22 cellular contexts compared by ENCODE assay signal in genomic region chr6:24501914-24502313, GRCh38.
"Had no signal": no experiment of that assay in that cellular context is flagged by ENCODE, and none has a peak within 500 bp of the region (broad histone marks: within the 10 kb centered on the region; RNA-seq: fewer than 3 reads in every experiment).

No MANE protein-coding gene starts in this region.

- FAIRE-seq: frontal cortex, keratinocyte, urothelium cell line had no signal

- H3K9me3 ChIP-seq: left lung, neutrophil, sigmoid colon, thoracic aorta, tibial nerve, upper lobe of left lung had no signal

- H3K27me3 ChIP-seq: dorsolateral prefrontal cortex, left lung, sigmoid colon, spleen, tibial nerve, upper lobe of left lung had no signal

- H3K4me3 Mint-ChIP-seq: natural killer cell; stimulated activated naive B cell treated with anti-CD40 and anti-IgM and Interleukin-4, amounts not matched to agents 10 μg/mL and 1 μg/mL and 100 μg/mL, for 72 hours; stimulated activated naive CD8-positive, alpha-beta T cell treated with anti-CD3 and anti-CD28 coated beads, Interleukin-15, Interleukin-2, amounts not matched to agents 100 ng/mL and 50 ng/mL, for 24 hours had no signal

- ATAC-seq: left lung; natural killer cell; stimulated activated naive B cell treated with anti-CD40 and anti-IgM and Interleukin-4, amounts not matched to agents 10 μg/mL and 1 μg/mL and 100 μg/mL, for 72 hours had no signal

- H2AFZ ChIP-seq: parathyroid adenoma had no signal

- DNase-seq: cerebellar nuclear complex; dorsolateral prefrontal cortex; effector CD4-positive, alpha-beta T cell; left lung; mammary epithelial cell; mesendoderm; midbrain; natural killer cell; sigmoid colon; spleen; stimulated activated CD4-positive, alpha-beta T cell treated with anti-CD3 and anti-CD28 coated beads, Interleukin-2, amount 100 ng/mL, for 48 hours; stimulated activated naive B cell treated with anti-CD40 and anti-IgM and Interleukin-4, amounts not matched to agents 10 μg/mL and 1 μg/mL and 100 μg/mL, for 72 hours; upper lobe of left lung had no signal

- H3K36me3 Mint-ChIP-seq: natural killer cell had no signal

- H3K27ac ChIP-seq: dorsolateral prefrontal cortex, left lung, neutrophil, parathyroid adenoma, sigmoid colon, spleen, thoracic aorta, tibial nerve, upper lobe of left lung had no signal

- H3K9ac ChIP-seq: parathyroid adenoma had no signal

- H3K27me3 Mint-ChIP-seq: progenitor cell of endocrine pancreas; stimulated activated naive B cell treated with anti-CD40 and anti-IgM and Interleukin-4, amounts not matched to agents 10 μg/mL and 1 μg/mL and 100 μg/mL, for 72 hours; stimulated activated naive CD8-positive, alpha-beta T cell treated with anti-CD3 and anti-CD28 coated beads, Interleukin-15, Interleukin-2, amounts not matched to agents 100 ng/mL and 50 ng/mL, for 24 hours had no signal

- H3K9me3 Mint-ChIP-seq: natural killer cell had no signal

- H3K4me3 ChIP-seq: dorsolateral prefrontal cortex, left lung, sigmoid colon, spleen, thoracic aorta, tibial nerve, upper lobe of left lung had no signal

- H3K79me2 ChIP-seq: parathyroid adenoma had no signal

- H3K36me3 ChIP-seq: left lung, neutrophil, upper lobe of left lung had no signal

- H3K4me1 ChIP-seq: left lung, parathyroid adenoma, sigmoid colon, spleen, tibial nerve had no signal

- H3K27ac Mint-ChIP-seq: natural killer cell; progenitor cell of endocrine pancreas; stimulated activated naive B cell treated with anti-CD40 and anti-IgM and Interleukin-4, amounts not matched to agents 10 μg/mL and 1 μg/mL and 100 μg/mL, for 72 hours; stimulated activated naive CD8-positive, alpha-beta T cell treated with anti-CD3 and anti-CD28 coated beads, Interleukin-15, Interleukin-2, amounts not matched to agents 100 ng/mL and 50 ng/mL, for 24 hours had no signal

- H3K4me1 Mint-ChIP-seq: natural killer cell had no signal
